In the genomic region with DNA sequence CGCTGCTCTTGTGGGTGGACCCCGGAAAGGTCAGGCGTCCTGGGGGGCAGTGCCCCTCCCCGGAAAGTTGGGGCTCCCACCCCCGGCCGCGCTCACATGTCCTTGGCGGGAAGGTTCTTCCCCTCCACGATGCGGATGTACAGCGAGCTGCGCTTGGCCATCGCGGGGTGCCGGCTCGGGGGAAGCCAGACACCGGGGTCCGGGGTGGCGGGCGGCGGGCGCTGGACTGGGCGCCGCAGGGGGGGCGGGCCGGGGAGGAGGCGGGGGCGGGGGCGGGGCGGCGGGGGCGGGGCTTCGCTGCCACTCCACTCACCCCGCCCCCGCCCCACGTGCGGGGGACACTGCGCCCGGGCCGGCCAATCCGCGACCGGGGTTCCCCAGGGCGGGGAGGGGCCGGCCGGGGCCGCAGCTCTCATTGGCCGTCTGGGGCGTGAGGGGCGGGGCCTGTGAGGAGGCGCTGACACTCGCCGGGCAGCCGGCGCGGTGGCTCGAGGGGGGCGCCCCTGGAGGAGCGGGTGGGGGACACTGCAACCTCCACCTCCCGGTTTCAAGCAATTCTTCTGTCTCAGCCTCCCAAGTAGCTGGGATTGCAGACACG, we compare ENCODE assay signal across 8 cellular contexts. TPM values are rescaled to one million over a fixed set of nuclear protein-coding genes. Genes with fewer than 3 reads are reported as not detected.
A peak's percentile ranks its signal among the peaks of the same experiment; 100 is the strongest.
DNase-seq lines count a peak whose midpoint lies in the region; ATAC-seq, FAIRE-seq and TF ChIP-seq lines count a peak whose summit lies in the region.
"Not testable (repeated sequence)": the region's sequence is repeated elsewhere in the genome, so short reads cannot be mapped to it uniquely, and the experiment has no call there.

A gene (minus strand): TSS at position 228 of the 598 bp plus-strand sequence. CDS start 67 bp downstream, at position 161.

- not testable (repeated sequence) for H3K4me1 Mint-ChIP-seq in activated naive CD4-positive, alpha-beta T cell treated with anti-CD3 and anti-CD28 coated beads, Interleukin-2, amount 10 ng/mL, durations not matched to agents 7 days and 5 days

- peak; percentile 57 for ATAC-seq in GM21576 (IDR thresholded peaks at IDR 0.05; ENCODE audit: unreplicated experiment)
- peak; percentile 80 for ATAC-seq in HG03103 (IDR thresholded peaks at IDR 0.05; ENCODE audit: low read depth, unreplicated experiment)

- not testable (repeated sequence) for H3K27ac Mint-ChIP-seq in activated naive CD4-positive, alpha-beta T cell treated with anti-CD3 and anti-CD28 coated beads, Interleukin-2, amount 10 ng/mL, durations not matched to agents 7 days and 5 days

- not testable (repeated sequence) for H3K36me3 Mint-ChIP-seq in activated naive CD4-positive, alpha-beta T cell treated with anti-CD3 and anti-CD28 coated beads, Interleukin-2, amount 10 ng/mL, durations not matched to agents 7 days and 5 days

- not testable (repeated sequence) for TF ChIP-seq POLR2A in tibial nerve (IDR thresholded peaks at IDR 0.05)

- TF ChIP-seq EP300 in tibial nerve (IDR thresholded peaks at IDR 0.05), result not testable (repeated sequence)

- CTCF ChIA-PET in activated naive CD4-positive, alpha-beta T cell treated with anti-CD3 and anti-CD28 coated beads, Interleukin-2, amount 10 ng/mL, durations not matched to agents 7 days and 5 days (lab: Charles Lee), result not testable (repeated sequence)

- H3K27me3 Mint-ChIP-seq in activated naive CD4-positive, alpha-beta T cell treated with anti-CD3 and anti-CD28 coated beads, Interleukin-2, amount 10 ng/mL, durations not matched to agents 7 days and 5 days, result not testable (repeated sequence)

- H3K4me3 ChIP-seq in SJCRH30, result not testable (repeated sequence)
- H3K4me3 ChIP-seq in tibial nerve, result peak within 1 kb of the TSS in 1 of 4 donors; percentile 41

- FAIRE-seq in GM18507 (lab: Jason Lieb, UNC), result peak; percentile 29

- not testable (repeated sequence) for H3K4me3 Mint-ChIP-seq in activated naive CD4-positive, alpha-beta T cell treated with anti-CD3 and anti-CD28 coated beads, Interleukin-2, amount 10 ng/mL, durations not matched to agents 7 days and 5 days

- H3K9me3 Mint-ChIP-seq in activated naive CD4-positive, alpha-beta T cell treated with anti-CD3 and anti-CD28 coated beads, Interleukin-2, amount 10 ng/mL, durations not matched to agents 7 days and 5 days, result not testable (repeated sequence)

- H3K27ac ChIP-seq in SJCRH30, tibial nerve: not testable (repeated sequence)

- TF ChIP-seq CTCF in tibial nerve (IDR thresholded peaks at IDR 0.05), result not testable (repeated sequence)

- not testable (repeated sequence) for H3K4me1 ChIP-seq in SJCRH30, tibial nerve

- not testable (repeated sequence) for H3K27me3 ChIP-seq in SJCRH30, tibial nerve

- H3K36me3 ChIP-seq in SJCRH30, tibial nerve: not testable (repeated sequence)

- WGBS in tibial nerve, 2 donors, result no CpG with 5 or more reads among the region's 61 CpGs

- not testable (repeated sequence) for H3K9me3 ChIP-seq in SJCRH30 (replicated peaks); tibial nerve

- DNase-seq in GM18507 (ENCODE audit: extremely low spot score, insufficient read length, low read depth); glomerular endothelial cell (ENCODE audit: extremely low read depth, low read depth, low spot score); mucosa of gallbladder (ENCODE audit: low spot score); tibial nerve (ENCODE audit: low spot score in 2 of 2): not testable (repeated sequence)
- peak; percentile 11 to 42 for DNase-seq in SJCRH30
- peak; percentile 39 for DNase-seq in activated naive CD4-positive, alpha-beta T cell treated with anti-CD3 and anti-CD28 coated beads, Interleukin-2, amount 10 ng/mL, durations not matched to agents 7 days and 5 days

RNA-seq across cellular contexts. Expression of the gene that starts here (rescaled TPM):
- total RNA-seq in SJCRH30 (2014; rRNA removed; shearing (Covaris generic)), result 1.5 and 2.5 TPM in 2 replicates
- total RNA-seq in glomerular endothelial cell (12.1 and 14.4 TPM in 2 replicates), mucosa of gallbladder (24.7 TPM), tibial nerve (10 to 100 TPM; 10.5 to 56.1 (median 32.3) TPM)
